In genomic region chr7:81499262-81500116, GRCh38 we compare ENCODE assay signal across 9 cellular contexts.
DNase-seq lines count a peak whose midpoint lies in the region; ATAC-seq, FAIRE-seq and TF ChIP-seq lines count a peak whose summit lies in the region.
"Had no signal": no experiment of that assay in that cellular context is flagged by ENCODE, and none has a peak within 500 bp of the region (broad histone marks: within the 10 kb centered on the region; RNA-seq: fewer than 3 reads in every experiment).

No MANE protein-coding gene starts in this region.

- no peak for TF ChIP-seq POLR2A in breast epithelium (IDR thresholded peaks at IDR 0.05)

- no peaks in the 10 kb centered on the region for H3K27me3 ChIP-seq in HL-60 (ENCODE audit: insufficient read depth, poor library complexity, severe bottlenecking)
- H3K27me3 ChIP-seq in breast epithelium, result no peaks in the 10 kb centered on the region
- H3K27me3 ChIP-seq in upper lobe of right lung, result no peaks in the 10 kb centered on the region

- no peaks in the 10 kb centered on the region for H3K9me3 ChIP-seq in breast epithelium
- no peaks in the 10 kb centered on the region for H3K9me3 ChIP-seq in upper lobe of right lung

- intact Hi-C loops in breast epithelium (cut with DNase I; ENCODE audit: low total_unique reads), result no loop called here
- intact Hi-C loops in upper lobe of right lung (cut with DNase I), result no loop called here

- H3K36me3 ChIP-seq in breast epithelium (no peaks in the 10 kb centered on the region), upper lobe of right lung (no peaks in the 10 kb centered on the region)

- FAIRE-seq in GM19239 (lab: Jason Lieb, UNC), result peak; percentile 40

- DNase-seq in GM19239 (ENCODE audit: insufficient read length, low spot score) (peak; percentile 5), HL-60 (ENCODE audit: low read depth in 1 of 2, low spot score in 1 of 2) (peak in 1 of 2 experiments; percentile 51), NCI-H748 (lab: John Stamatoyannopoulos, UW; ENCODE audit: unreplicated experiment) (peak; percentile 73), breast epithelium (ENCODE audit: low spot score in 2 of 2) (no peak), kidney tubule cell (ENCODE audit: low spot score) (peak; percentile 72), upper lobe of right lung (no peak), epidermal melanocyte (ENCODE audit: insufficient read length, low spot score) (no peak)

- H3K4me1 ChIP-seq in breast epithelium (no peaks in the 10 kb centered on the region), upper lobe of right lung (no peaks in the 10 kb centered on the region)

- peak overlapping the region; percentile 41 for H3K27ac ChIP-seq in C4-2B
- H3K27ac ChIP-seq in HL-60 (replicated peaks), result no peak overlapping the region
- peak overlapping the region; percentile 67 to 74 for H3K27ac ChIP-seq in breast epithelium
- peak overlapping the region; percentile 26 for H3K27ac ChIP-seq in upper lobe of right lung

- TF ChIP-seq CTCF in C4-2B (conservative IDR thresholded peaks at IDR 0.05), result peak; percentile 83
- TF ChIP-seq CTCF in HL-60 (IDR thresholded peaks at IDR 0.05; ENCODE audit: insufficient read depth, low read length), result peak; percentile 39
- TF ChIP-seq CTCF in breast epithelium (IDR thresholded peaks at IDR 0.05), result peak; percentile 21 to 71 (median 64)
- TF ChIP-seq CTCF in upper lobe of right lung (IDR thresholded peaks at IDR 0.05), result peak; percentile 56

- H3K4me3 ChIP-seq in HL-60 (replicated peaks; ENCODE audit: insufficient read depth, low read length) (no peak overlapping the region), breast epithelium (peak overlapping the region in 1 of 3 donors; percentile 9), upper lobe of right lung (no peak overlapping the region)
- H3K4me3 ChIP-seq: skin epidermis had no signal

- ATAC-seq in upper lobe of right lung, result peak; percentile 71

Comparison
In these comparisons a context has a peak if more than half of its experiments do, and no peak if none do; other contexts are left out.
1. DNase-seq: peak in GM19239 (single experiment), NCI-H748 (single experiment) and kidney tubule cell (single experiment); none in breast epithelium (0 of 2), upper lobe of right lung (single experiment) and epidermal melanocyte (single experiment).
2. Peak in every context shown above with its lines, with median percentiles within 50 percentile points of each other: CTCF ChIP-seq.